In the genomic region with DNA sequence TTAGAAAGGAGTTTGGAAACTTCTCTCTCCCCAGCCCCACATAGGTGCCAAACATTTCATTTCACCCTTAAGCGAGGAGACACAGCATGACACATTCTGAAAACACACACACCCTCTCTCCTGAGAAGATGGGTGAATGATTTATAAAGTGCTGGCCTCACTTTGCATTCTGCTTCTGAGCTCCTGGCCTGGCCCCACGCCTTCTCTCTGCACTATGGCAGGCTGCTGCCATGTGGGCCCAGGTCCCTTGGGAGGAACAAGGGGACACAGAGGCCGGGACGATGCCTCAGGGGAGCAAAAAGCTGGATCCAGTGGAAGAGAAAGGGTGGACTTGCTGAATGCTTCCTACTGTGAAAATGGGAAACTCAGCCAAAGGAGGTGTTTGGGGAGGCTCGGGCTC, we compare ENCODE assay signal across 12 cellular contexts. TPM values are rescaled to one million over a fixed set of nuclear protein-coding genes. Genes with fewer than 3 reads are reported as not detected.
DNase-seq lines count a peak whose midpoint lies in the region; ATAC-seq, FAIRE-seq and TF ChIP-seq lines count a peak whose summit lies in the region.
"Had no signal": no experiment of that assay in that cellular context is flagged by ENCODE, and none has a peak within 500 bp of the region (broad histone marks: within the 10 kb centered on the region; RNA-seq: fewer than 3 reads in every experiment).

No MANE protein-coding gene starts in this region.

- H3K4me1 Mint-ChIP-seq in stimulated activated naive B cell treated with anti-CD40 and anti-IgM and Interleukin-4, amounts not matched to agents 10 μg/mL and 1 μg/mL and 100 μg/mL, for 72 hours = no peaks in the 10 kb centered on the region
- H3K4me1 Mint-ChIP-seq: activated CD8-positive, alpha-beta memory T cell treated with anti-CD3 and anti-CD28 coated beads, Interleukin-2, amount 10 ng/mL, durations not matched to agents 7 days and 5 days had no signal

- WGBS in aorta, 2 donors = 21 to 22% methylated on average over 5 of the region's 5 CpGs

- H3K9me3 Mint-ChIP-seq in stimulated activated naive B cell treated with anti-CD40 and anti-IgM and Interleukin-4, amounts not matched to agents 10 μg/mL and 1 μg/mL and 100 μg/mL, for 72 hours = peaks cover 0 to 2% of the 10 kb centered on the region in 2 donors

- H3K9me3 ChIP-seq in aorta (ENCODE audit: control insufficient read depth, low read length) = no peaks in the 10 kb centered on the region
- H3K9me3 ChIP-seq: Caco-2 had no signal

- H3K27me3 Mint-ChIP-seq in stimulated activated naive B cell treated with anti-CD40 and anti-IgM and Interleukin-4, amounts not matched to agents 10 μg/mL and 1 μg/mL and 100 μg/mL, for 72 hours = peaks cover 26 to 41% of the 10 kb centered on the region in 2 donors
- H3K27me3 Mint-ChIP-seq: activated CD8-positive, alpha-beta memory T cell treated with anti-CD3 and anti-CD28 coated beads, Interleukin-2, amount 10 ng/mL, durations not matched to agents 7 days and 5 days had no signal

- H3K4me3 Mint-ChIP-seq in stimulated activated naive B cell treated with anti-CD40 and anti-IgM and Interleukin-4, amounts not matched to agents 10 μg/mL and 1 μg/mL and 100 μg/mL, for 72 hours = no peak overlapping the region
- H3K4me3 Mint-ChIP-seq: activated CD8-positive, alpha-beta memory T cell treated with anti-CD3 and anti-CD28 coated beads, Interleukin-2, amount 10 ng/mL, durations not matched to agents 7 days and 5 days had no signal

- H3K4me3 ChIP-seq in aorta (ENCODE audit: low read length in 2 of 2) = no peak overlapping the region

- ATAC-seq in HG02571 (IDR thresholded peaks at IDR 0.05; ENCODE audit: unreplicated experiment) = peak; percentile 86
- peak; percentile 99 for ATAC-seq in HG03378 (IDR thresholded peaks at IDR 0.05; ENCODE audit: unreplicated experiment)
- no peak for ATAC-seq in aorta (ENCODE audit: low FRiP score)
- no peak for ATAC-seq in stimulated activated naive B cell treated with anti-CD40 and anti-IgM and Interleukin-4, amounts not matched to agents 10 μg/mL and 1 μg/mL and 100 μg/mL, for 72 hours (replicated peaks)
- ATAC-seq: activated CD8-positive, alpha-beta memory T cell treated with anti-CD3 and anti-CD28 coated beads, Interleukin-2, amount 10 ng/mL, durations not matched to agents 7 days and 5 days had no signal

- no peaks in the 10 kb centered on the region for H3K27me3 ChIP-seq in aorta (ENCODE audit: control insufficient read depth in 1 of 2, insufficient read depth in 2 of 2, low read length in 1 of 2)

- intact Hi-C loops in aorta (cut with DNase I) = no loop called here

- H3K4me1 ChIP-seq in aorta (ENCODE audit: control insufficient read depth in 1 of 2, insufficient read depth in 2 of 2, low read length in 2 of 2) = no peaks in the 10 kb centered on the region
- H3K4me1 ChIP-seq: Caco-2 had no signal

- no peak overlapping the region for H3K27ac Mint-ChIP-seq in stimulated activated naive B cell treated with anti-CD40 and anti-IgM and Interleukin-4, amounts not matched to agents 10 μg/mL and 1 μg/mL and 100 μg/mL, for 72 hours
- H3K27ac Mint-ChIP-seq: activated CD8-positive, alpha-beta memory T cell treated with anti-CD3 and anti-CD28 coated beads, Interleukin-2, amount 10 ng/mL, durations not matched to agents 7 days and 5 days had no signal

- FAIRE-seq in D721Med (lab: Jason Lieb, UNC) = no peak

- no peaks in the 10 kb centered on the region for H3K36me3 ChIP-seq in aorta (ENCODE audit: control insufficient read depth in 1 of 2, insufficient read depth in 2 of 2, low read length in 1 of 2)

- peak overlapping the region; percentile 6 to 23 for H3K27ac ChIP-seq in aorta (ENCODE audit: low read depth in 1 of 2, low read length in 2 of 2)

- peak; percentile 45 for TF ChIP-seq POLR2A in GM19193 (IDR thresholded peaks at IDR 0.05; ENCODE audit: extremely low read depth, insufficient read depth, insufficient read length)

- no peak for DNase-seq in aorta
- no peak for DNase-seq in D721Med (ENCODE audit: insufficient read length, low spot score)
- no peak for DNase-seq in stimulated activated naive B cell treated with anti-CD40 and anti-IgM and Interleukin-4, amounts not matched to agents 10 μg/mL and 1 μg/mL and 100 μg/mL, for 72 hours
- no peak for DNase-seq in NCI-H82 (lab: John Stamatoyannopoulos, UW)
- DNase-seq: activated CD8-positive, alpha-beta memory T cell treated with anti-CD3 and anti-CD28 coated beads, Interleukin-2, amount 10 ng/mL, durations not matched to agents 7 days and 5 days; anterior cingulate cortex; Caco-2; NCI-H1092; T-helper 2 cell had no signal

- no peak for TF ChIP-seq CTCF in D721Med (IDR thresholded peaks at IDR 0.05; ENCODE audit: insufficient read depth, missing control alignments)

- no peaks in the 10 kb centered on the region for H3K36me3 Mint-ChIP-seq in stimulated activated naive B cell treated with anti-CD40 and anti-IgM and Interleukin-4, amounts not matched to agents 10 μg/mL and 1 μg/mL and 100 μg/mL, for 72 hours
- H3K36me3 Mint-ChIP-seq: activated CD8-positive, alpha-beta memory T cell treated with anti-CD3 and anti-CD28 coated beads, Interleukin-2, amount 10 ng/mL, durations not matched to agents 7 days and 5 days had no signal

RNA-seq across cellular contexts. Expression of gene CPXM2, which starts 56.0 kb away (rescaled TPM):
- total RNA-seq in aorta = 100 to 1,000 TPM; 116 to 169 TPM
- 100 to 1,000 TPM in 1 of 2 donors, 10 to 100 TPM in 1; 43.8 to 103 TPM for polyA plus RNA-seq in aorta
- total RNA-seq: activated CD8-positive, alpha-beta memory T cell treated with anti-CD3 and anti-CD28 coated beads, Interleukin-2, amount 10 ng/mL, durations not matched to agents 7 days and 5 days; Caco-2 had no signal

Comparison
In these comparisons a context has a peak if more than half of its experiments do, and no peak if none do; other contexts are left out.
1. ATAC-seq: peak in HG02571 (single experiment) and HG03378 (single experiment); none in aorta (single experiment) and stimulated activated naive B cell treated with anti-CD40 and anti-IgM and Interleukin-4, amounts not matched to agents 10 μg/mL and 1 μg/mL and 100 μg/mL, for 72 hours (0 of 2).